Comparison of ENCODE assay signal across 6 cellular contexts in the genomic region with DNA sequence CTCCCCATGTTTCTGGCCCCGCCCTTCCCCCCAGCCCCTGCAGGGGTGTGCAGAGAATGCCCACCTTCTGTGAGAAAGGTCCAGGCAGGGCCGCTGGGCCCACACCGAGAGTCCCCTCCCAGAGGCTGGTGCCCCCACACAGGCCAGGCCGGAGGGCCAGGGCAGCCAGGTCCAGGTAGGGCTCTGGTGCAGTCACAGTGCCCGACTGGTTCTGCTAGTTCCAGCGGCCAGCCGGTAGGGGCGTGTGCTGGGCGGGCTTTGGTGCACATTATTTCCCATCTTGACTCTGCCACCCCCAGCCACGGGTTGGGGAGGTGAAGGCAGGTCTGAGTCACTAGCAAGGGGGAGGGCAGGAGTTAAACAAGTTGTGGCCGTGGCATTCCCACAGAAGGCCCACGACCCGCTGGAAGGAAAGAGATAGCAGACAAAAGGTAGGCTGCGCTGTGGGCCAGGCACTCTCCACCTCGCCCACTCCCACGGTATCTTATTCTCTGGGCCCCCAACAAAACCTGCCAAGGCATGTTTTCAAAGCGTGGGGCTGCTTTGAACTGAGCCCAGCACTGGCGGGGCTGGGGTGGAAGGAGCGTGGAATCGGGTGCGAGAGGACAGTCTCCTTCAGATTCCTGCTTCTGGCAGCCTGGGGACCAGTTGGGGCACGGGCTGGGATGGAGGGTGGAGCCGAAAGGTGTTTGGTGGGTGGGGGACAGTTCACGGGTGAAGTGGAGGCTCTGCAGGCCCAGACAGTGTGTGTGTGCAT. TPM values are rescaled to one million over a fixed set of nuclear protein-coding genes. Genes with fewer than 3 reads are reported as not detected.
DNase-seq lines count a peak whose midpoint lies in the region; ATAC-seq and TF ChIP-seq lines count a peak whose summit lies in the region.

No MANE protein-coding gene starts in this region.

- H3K4me1 Mint-ChIP-seq in activated naive CD4-positive, alpha-beta T cell treated with anti-CD3 and anti-CD28 coated beads, Interleukin-2, amount 50 U/mL, for 24 hours: peaks cover 22% of the 10 kb centered on the region

- H3K27me3 ChIP-seq in upper lobe of right lung: peaks cover 25% of the 10 kb centered on the region

- H3K4me1 ChIP-seq in upper lobe of right lung: peaks cover 17% of the 10 kb centered on the region

- intact Hi-C loops in left cardiac atrium (cut with DNase I): no loop called here
- intact Hi-C loops in upper lobe of right lung (cut with DNase I): no loop called here

- H3K4me3 ChIP-seq in upper lobe of right lung: no peak overlapping the region

- H3K4me3 Mint-ChIP-seq in activated naive CD4-positive, alpha-beta T cell treated with anti-CD3 and anti-CD28 coated beads, Interleukin-2, amount 50 U/mL, for 24 hours: peak overlapping the region; percentile 15

- H3K27me3 Mint-ChIP-seq in activated naive CD4-positive, alpha-beta T cell treated with anti-CD3 and anti-CD28 coated beads, Interleukin-2, amount 50 U/mL, for 24 hours: peaks cover 31% of the 10 kb centered on the region

- ATAC-seq in left cardiac atrium (peak; percentile 58 to 71), upper lobe of right lung (peak; percentile 71)

- TF ChIP-seq CTCF in upper lobe of right lung (IDR thresholded peaks at IDR 0.05): peak; percentile 31

- H3K9me3 ChIP-seq in upper lobe of right lung: no peaks in the 10 kb centered on the region

- H3K27ac ChIP-seq in upper lobe of right lung: no peak overlapping the region

- DNase-seq in activated naive CD4-positive, alpha-beta T cell (lab: John Stamatoyannopoulos, UW): no peak
- peak; percentile 48 for DNase-seq in left cardiac atrium
- no peak for DNase-seq in upper lobe of right lung
- no peak for DNase-seq in NOMO-1 (lab: John Stamatoyannopoulos, UW; ENCODE audit: unreplicated experiment in 2 of 2)
- DNase-seq in amniotic stem cell (lab: John Stamatoyannopoulos, UW): no peak

- H3K36me3 ChIP-seq in upper lobe of right lung: no peaks in the 10 kb centered on the region

- peaks cover 2% of the 10 kb centered on the region for H3K36me3 Mint-ChIP-seq in activated naive CD4-positive, alpha-beta T cell treated with anti-CD3 and anti-CD28 coated beads, Interleukin-2, amount 50 U/mL, for 24 hours

- no peak overlapping the region for H3K27ac Mint-ChIP-seq in activated naive CD4-positive, alpha-beta T cell treated with anti-CD3 and anti-CD28 coated beads, Interleukin-2, amount 50 U/mL, for 24 hours

- H3K9me3 Mint-ChIP-seq in activated naive CD4-positive, alpha-beta T cell treated with anti-CD3 and anti-CD28 coated beads, Interleukin-2, amount 50 U/mL, for 24 hours: no peaks in the 10 kb centered on the region

RNA-seq across cellular contexts. Expression of gene EPN3, which starts 1.9 kb away (rescaled TPM):
- total RNA-seq in left cardiac atrium (10 to 100 TPM in 1 of 2 donors, 1 to 10 TPM in 1; 7.0 to 16.1 TPM), upper lobe of right lung (0.09 TPM)

RNA-seq across cellular contexts. Expression of gene SPATA20, which starts 12.6 kb away (rescaled TPM):
- total RNA-seq in left cardiac atrium (10 to 100 TPM; 41.0 to 41.1 TPM), upper lobe of right lung (31.6 TPM)

RNA-seq across cellular contexts. Expression of gene CACNA1G, which starts 26.1 kb away (rescaled TPM):
- 1 to 10 TPM; 5.7 to 6.9 TPM for total RNA-seq in left cardiac atrium
- total RNA-seq in upper lobe of right lung: not detected

RNA-seq across cellular contexts. Expression of gene MYCBPAP, which starts 26.2 kb away (rescaled TPM):
- total RNA-seq in left cardiac atrium: under 1 TPM; 0.39 to 0.59 TPM
- 1.3 TPM for total RNA-seq in upper lobe of right lung

RNA-seq across cellular contexts. Expression of gene RSAD1, which starts 55.7 kb away (rescaled TPM):
- total RNA-seq in left cardiac atrium (10 to 100 TPM; 31.6 to 38.8 TPM), upper lobe of right lung (34.3 TPM)
